17 cellular contexts compared by ENCODE assay signal in genomic region chr21:33033094-33033951, GRCh38. TPM values are rescaled to one million over a fixed set of nuclear protein-coding genes. Genes with fewer than 3 reads are reported as not detected.
"Had no signal": no experiment of that assay in that cellular context is flagged by ENCODE, and none has a peak within 500 bp of the region (broad histone marks: within the 10 kb centered on the region; RNA-seq: fewer than 3 reads in every experiment).

No MANE protein-coding gene starts in this region.

- H3K9me3 ChIP-seq: esophagus muscularis mucosa had no signal

- DNase-seq: activated CD4-positive, alpha-beta T cell treated with anti-CD3 and anti-CD28 coated beads for 1 hour; activated CD4-positive, alpha-beta T cell treated with anti-CD3 and anti-CD28 coated beads, Interleukin-2, amount 50 U/mL, for 48 hours; activated CD8-positive, alpha-beta memory T cell treated with anti-CD3 and anti-CD28 coated beads, Interleukin-2, amount 10 ng/mL, durations not matched to agents 7 days and 5 days; activated effector memory CD4-positive, alpha-beta T cell treated with Interleukin-2 at 50 U/mL for 16 hours; activated T-cell treated with anti-CD3 and anti-CD28 coated beads, Interleukin-2, amount 50 U/mL, for 24 hours; foreskin fibroblast; midbrain; naive B cell; stimulated activated CD4-positive, alpha-beta T cell treated with anti-CD3 and anti-CD28 coated beads, Interleukin-2, amount 100 ng/mL, for 24 hours; stimulated activated naive B cell treated with anti-CD40 and anti-IgM and Interleukin-4, amounts not matched to agents 10 μg/mL and 1 μg/mL and 100 μg/mL, for 72 hours; substantia nigra; T-helper 2 cell; trophoblast cell had no signal

- H3K36me3 ChIP-seq: esophagus muscularis mucosa had no signal

- H3K27ac ChIP-seq: esophagus muscularis mucosa had no signal

- ATAC-seq: activated CD8-positive, alpha-beta memory T cell treated with anti-CD3 and anti-CD28 coated beads, Interleukin-2, amount 10 ng/mL, durations not matched to agents 7 days and 5 days; sciatic nerve; stimulated activated naive B cell treated with anti-CD40 and anti-IgM and Interleukin-4, amounts not matched to agents 10 μg/mL and 1 μg/mL and 100 μg/mL, for 72 hours had no signal

- H3K4me3 ChIP-seq: esophagus muscularis mucosa had no signal

RNA-seq across cellular contexts. Expression of gene OLIG2, which starts 7.6 kb away (rescaled TPM):
- total RNA-seq: activated CD8-positive, alpha-beta memory T cell treated with anti-CD3 and anti-CD28 coated beads, Interleukin-2, amount 10 ng/mL, durations not matched to agents 7 days and 5 days; esophagus muscularis mucosa; kidney epithelial cell; lower leg skin; sciatic nerve had no signal

RNA-seq across cellular contexts. Expression of gene OLIG1, which starts 36.6 kb away (rescaled TPM):
- total RNA-seq: activated CD8-positive, alpha-beta memory T cell treated with anti-CD3 and anti-CD28 coated beads, Interleukin-2, amount 10 ng/mL, durations not matched to agents 7 days and 5 days; esophagus muscularis mucosa; kidney epithelial cell had no signal
